ENCODE assay signal across 15 cellular contexts in the genomic region with DNA sequence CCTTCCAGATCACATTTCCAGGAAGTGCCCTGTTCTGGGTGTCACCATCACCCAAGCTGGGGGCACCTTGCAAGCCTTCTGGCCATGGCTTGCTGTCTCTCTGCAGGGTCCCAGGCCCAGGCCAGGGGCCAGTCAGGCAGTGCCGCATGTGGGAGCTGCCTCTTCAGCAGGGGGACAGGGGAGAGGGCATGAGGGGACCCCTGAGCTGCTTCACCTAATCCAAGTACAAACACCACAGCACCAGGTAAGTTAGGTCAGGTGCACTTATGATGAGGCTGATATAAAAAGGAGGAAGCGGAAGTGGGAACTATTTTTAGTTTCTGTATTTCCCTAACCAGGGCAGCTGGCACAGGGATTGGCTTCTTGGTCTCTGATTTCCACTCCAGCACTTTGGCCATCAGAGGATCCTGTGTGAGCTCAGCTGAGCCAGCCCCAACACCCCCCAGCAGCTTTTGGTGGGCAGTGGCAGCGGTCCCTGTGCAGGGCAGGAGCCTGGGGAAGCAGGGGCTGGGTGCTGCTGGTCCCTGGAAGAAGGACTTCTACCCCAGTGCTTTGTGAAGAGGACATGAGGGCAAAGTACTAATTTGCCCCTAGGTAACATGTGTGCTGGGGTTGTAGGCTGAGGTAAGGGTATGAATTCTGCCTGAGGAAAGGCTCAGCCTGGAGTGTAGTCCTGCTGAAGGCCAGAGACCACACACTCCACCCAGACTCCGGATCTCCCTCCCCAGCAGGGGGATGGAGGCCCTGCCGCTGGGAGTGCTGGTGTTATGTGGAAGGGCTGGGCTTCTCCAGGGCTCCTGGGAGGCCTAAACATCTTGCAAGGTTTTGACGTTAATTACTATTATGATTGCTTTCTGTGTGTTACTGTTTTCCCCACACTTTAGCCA. TPM values are rescaled to one million over a fixed set of nuclear protein-coding genes. Genes with fewer than 3 reads are reported as not detected.
DNase-seq lines count a peak whose midpoint lies in the region; ATAC-seq and TF ChIP-seq lines count a peak whose summit lies in the region.
"Had no signal": no experiment of that assay in that cellular context is flagged by ENCODE, and none has a peak within 500 bp of the region (broad histone marks: within the 10 kb centered on the region; RNA-seq: fewer than 3 reads in every experiment).

No MANE protein-coding gene starts in this region.

- H3K9me3 ChIP-seq in SK-N-SH (no peaks in the 10 kb centered on the region), colonic mucosa (no peaks in the 10 kb centered on the region), sigmoid colon (no peaks in the 10 kb centered on the region), psoas muscle (no peaks in the 10 kb centered on the region)
- H3K9me3 ChIP-seq: body of pancreas, left lung had no signal

- POLR2A ChIA-PET in SK-N-SH (lab: Yijun Ruan, JAX): interaction anchor here (2.6 kb wide), 1 partner anchor 84 kb away, joined by 13 read pairs; no protein-coding TSS in a partner anchor

- H3K4me2 ChIP-seq in SK-N-SH: no peak overlapping the region
- H3K4me2 ChIP-seq: KMS-11 had no signal

- H3F3A ChIP-seq in SK-N-SH (replicated peaks; ENCODE audit: insufficient read depth): peaks cover 10% of the 10 kb centered on the region

- intact Hi-C loops in colonic mucosa (cut with DNase I) (no loop called here), sigmoid colon (cut with DNase I) (loop anchor here (5.0 kb wide), 1 partner anchor 83 kb away; no protein-coding TSS in a partner anchor), psoas muscle (cut with DNase I) (no loop called here)

- CTCF ChIA-PET in SK-N-SH (lab: Yijun Ruan, JAX): interaction anchor here (0.7 to 5.8 kb wide), 5 partner anchors 43 to 181 kb away, joined by 3 to 45 read pairs (median 6); no protein-coding TSS in a partner anchor

- no peak for TF ChIP-seq CTCF in SK-N-SH (IDR thresholded peaks at IDR 0.05)
- no peak for TF ChIP-seq CTCF in colonic mucosa (IDR thresholded peaks at IDR 0.05)
- no peak for TF ChIP-seq CTCF in sigmoid colon (IDR thresholded peaks at IDR 0.05)
- no peak for TF ChIP-seq CTCF in psoas muscle (IDR thresholded peaks at IDR 0.05)

- no peak for TF ChIP-seq POLR2A in sigmoid colon (IDR thresholded peaks at IDR 0.05)

- H3K4me3 ChIP-seq in SK-N-SH (ENCODE audit: low read depth in 2 of 2, low read length in 1 of 2) (no peak overlapping the region), colonic mucosa (no peak overlapping the region), sigmoid colon (no peak overlapping the region), psoas muscle (no peak overlapping the region)
- H3K4me3 ChIP-seq: body of pancreas, left lung had no signal

- TF ChIP-seq RAD21 in SK-N-SH (IDR thresholded peaks at IDR 0.05; ENCODE audit: low read length): no peak

- no peak overlapping the region for H2AFZ ChIP-seq in SK-N-SH (ENCODE audit: low read depth)

- no peak overlapping the region for H3K9ac ChIP-seq in SK-N-SH
- peak overlapping the region; percentile 12 to 14 for H3K9ac ChIP-seq in colonic mucosa (ENCODE audit: low read depth in 2 of 2, low read length in 2 of 2)
- H3K9ac ChIP-seq: KMS-11 had no signal

- peaks cover 19 to 35% of the 10 kb centered on the region in 2 experiments for H3K4me1 ChIP-seq in SK-N-SH (ENCODE audit: control insufficient read depth in 1 of 2, insufficient read depth in 2 of 2, low read depth in 1 of 2, low read length in 1 of 2)
- peaks cover 16% of the 10 kb centered on the region for H3K4me1 ChIP-seq in colonic mucosa
- H3K4me1 ChIP-seq in sigmoid colon: peaks cover 0 to 24% (median 15%) of the 10 kb centered on the region in 4 donors
- peaks cover 4% of the 10 kb centered on the region for H3K4me1 ChIP-seq in psoas muscle
- H3K4me1 ChIP-seq: body of pancreas had no signal

- TF ChIP-seq EP300 in SK-N-SH (IDR thresholded peaks at IDR 0.05; ENCODE audit: borderline replicate concordance in 1 of 2, low read depth in 1 of 2, low read length in 1 of 2): no peak
- TF ChIP-seq EP300 in sigmoid colon (IDR thresholded peaks at IDR 0.05): no peak

- H3K36me3 ChIP-seq in SK-N-SH (replicated peaks in 1 of 2; ENCODE audit: control insufficient read depth in 1 of 2, insufficient read depth in 2 of 2, low read length in 1 of 2): no peaks in the 10 kb centered on the region
- no peaks in the 10 kb centered on the region for H3K36me3 ChIP-seq in colonic mucosa
- no peaks in the 10 kb centered on the region for H3K36me3 ChIP-seq in sigmoid colon
- H3K36me3 ChIP-seq in psoas muscle (ENCODE audit: insufficient read depth in 1 of 2, low read depth in 1 of 2): no peaks in the 10 kb centered on the region
- H3K36me3 ChIP-seq: left lung had no signal

- WGBS in SK-N-SH (ENCODE audit: low lambda C conversion rate): 76% methylated on average over 3 of the region's 6 CpGs
- WGBS in sigmoid colon, 2 donors: 59 to 71% methylated on average over 6 of the region's 6 CpGs
- WGBS in psoas muscle, 3 donors: 55 to 64% (median 57%) methylated on average over 6 of the region's 6 CpGs

- ATAC-seq in SK-N-SH treated with all-trans-retinoic acid at 6 μM for 48 hours (no peak), psoas muscle (no peak), HG03442 (IDR thresholded peaks at IDR 0.05; ENCODE audit: unreplicated experiment) (no peak), HG03565 (IDR thresholded peaks at IDR 0.05; ENCODE audit: unreplicated experiment) (no peak)
- ATAC-seq: body of pancreas; left lung; stimulated activated naive B cell treated with anti-CD40 and anti-IgM and Interleukin-4, amounts not matched to agents 10 μg/mL and 1 μg/mL and 100 μg/mL, for 72 hours had no signal

- H3K9me2 ChIP-seq in SK-N-SH: no peaks in the 10 kb centered on the region

- DNase-seq in SK-N-SH: peak; percentile 52
- peak; percentile 30 to 54 for DNase-seq in NOMO-1 (lab: John Stamatoyannopoulos, UW; ENCODE audit: unreplicated experiment in 2 of 2)
- no peak for DNase-seq in colonic mucosa
- no peak for DNase-seq in sigmoid colon
- no peak for DNase-seq in psoas muscle
- DNase-seq: ACHN; activated CD4-positive, alpha-beta T cell treated with anti-CD3 and anti-CD28 coated beads for 48 hours; body of pancreas; left lung; stimulated activated CD4-positive, alpha-beta T cell treated with anti-CD3 and anti-CD28 coated beads, Interleukin-12 subunit alpha, Interleukin-12 subunit beta, amount 100 ng/mL, for 4 hours; stimulated activated naive B cell treated with anti-CD40 and anti-IgM and Interleukin-4, amounts not matched to agents 10 μg/mL and 1 μg/mL and 100 μg/mL, for 72 hours had no signal

- H3K27ac ChIP-seq in SK-N-SH (ENCODE audit: low read depth in 2 of 2, low read length in 1 of 2) (peak overlapping the region in 1 of 2 experiments; percentile 82; a peak in 2 of 4 replicates), colonic mucosa (peak overlapping the region; percentile 74), sigmoid colon (peak overlapping the region in 3 of 4 donors; percentile 7 to 60 (median 32)), psoas muscle (no peak overlapping the region)
- H3K27ac ChIP-seq: body of pancreas, KMS-11 had no signal

- H3K27me3 ChIP-seq in SK-N-SH (ENCODE audit: insufficient read depth) (no peaks in the 10 kb centered on the region), colonic mucosa (no peaks in the 10 kb centered on the region), sigmoid colon (peaks cover 0 to 14% (median 0%) of the 10 kb centered on the region in 3 donors), psoas muscle (ENCODE audit: insufficient read depth in 3 of 3, low read length in 2 of 3) (peaks cover 0 to 53% (median 19%) of the 10 kb centered on the region in 3 donors)
- H3K27me3 ChIP-seq: body of pancreas had no signal

- H3K79me2 ChIP-seq in SK-N-SH (ENCODE audit: insufficient read depth): peaks cover 10% of the 10 kb centered on the region; the same call in 1 of the 2 replicates

- H4K20me1 ChIP-seq in SK-N-SH (ENCODE audit: insufficient read depth): peaks cover 8% of the 10 kb centered on the region

TF ChIP-seq in SK-N-SH, 30 proteins besides CTCF, POLR2A, EP300 and RAD21 (continues in another document):
- no peak for TF ChIP-seq NFIC (IDR thresholded peaks at IDR 0.05; ENCODE audit: borderline replicate concordance)
- TF ChIP-seq, protein P1, sequence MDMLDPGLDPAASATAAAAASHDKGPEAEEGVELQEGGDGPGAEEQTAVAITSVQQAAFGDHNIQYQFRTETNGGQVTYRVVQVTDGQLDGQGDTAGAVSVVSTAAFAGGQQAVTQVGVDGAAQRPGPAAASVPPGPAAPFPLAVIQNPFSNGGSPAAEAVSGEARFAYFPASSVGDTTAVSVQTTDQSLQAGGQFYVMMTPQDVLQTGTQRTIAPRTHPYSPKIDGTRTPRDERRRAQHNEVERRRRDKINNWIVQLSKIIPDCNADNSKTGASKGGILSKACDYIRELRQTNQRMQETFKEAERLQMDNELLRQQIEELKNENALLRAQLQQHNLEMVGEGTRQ (IDR thresholded peaks at IDR 0.05; ENCODE audit: borderline replicate concordance, low read depth, low read length): no peak
- TF ChIP-seq RFX5 (IDR thresholded peaks at IDR 0.05; ENCODE audit: low read length): no peak
- no peak for TF ChIP-seq ELF1 (IDR thresholded peaks at IDR 0.05)
- no peak for TF ChIP-seq TAF1 (IDR thresholded peaks at IDR 0.05; ENCODE audit: borderline replicate concordance, low read depth, low read length)

TF ChIP-seq in SK-N-SH treated with all-trans-retinoic acid at 6 μM for 48 hours, 23 proteins besides CTCF, POLR2A, EP300 and RAD21 (continues in another document):
- TF ChIP-seq ZC3H10 (CRISPR knock-in tag; IDR thresholded peaks at IDR 0.05) (no peak), ZNF70 (CRISPR knock-in tag; IDR thresholded peaks at IDR 0.05) (no peak), ZNF565 (CRISPR knock-in tag; conservative IDR thresholded peaks at IDR 0.05; ENCODE audit: low read depth) (no peak)

RNA-seq across cellular contexts. Expression of a gene that starts 3.3 kb away (rescaled TPM):
- polyA plus RNA-seq in SK-N-SH (2012; rRNA removed) (4.2 and 9.5 TPM in 2 replicates), sigmoid colon (1 to 10 TPM; 1.2 to 9.6 (median 2.4) TPM), psoas muscle (under 1 TPM in 2 of 3 donors, not detected in 1; 0.10 to 0.36 TPM)
- 5.8 and 7.4 TPM in 2 replicates for polyA plus RNA-seq in SK-N-SH (2012; cell fraction: cytosol; rRNA removed)
- 16.9 and 21.5 TPM in 2 replicates for polyA plus RNA-seq in SK-N-SH (2012; cell fraction: nucleus; rRNA removed)
- total RNA-seq in colonic mucosa (1 to 10 TPM; 2.1 to 5.3 TPM), sigmoid colon (10 to 100 TPM in 1 of 4 donors, 1 to 10 TPM in 3; 5.5 to 21.3 (median 8.4) TPM), psoas muscle (under 1 TPM; 0.18 to 0.91 (median 0.48) TPM)

Comparison
In these comparisons a context has a peak if more than half of its experiments do, and no peak if none do; other contexts are left out.
1. DNase-seq: peak in SK-N-SH (single experiment) and NOMO-1 (2 of 2); none in colonic mucosa (single experiment), sigmoid colon (single experiment) and psoas muscle (0 of 2).